ENCODE assay signal across 30 cellular contexts in the genomic region with DNA sequence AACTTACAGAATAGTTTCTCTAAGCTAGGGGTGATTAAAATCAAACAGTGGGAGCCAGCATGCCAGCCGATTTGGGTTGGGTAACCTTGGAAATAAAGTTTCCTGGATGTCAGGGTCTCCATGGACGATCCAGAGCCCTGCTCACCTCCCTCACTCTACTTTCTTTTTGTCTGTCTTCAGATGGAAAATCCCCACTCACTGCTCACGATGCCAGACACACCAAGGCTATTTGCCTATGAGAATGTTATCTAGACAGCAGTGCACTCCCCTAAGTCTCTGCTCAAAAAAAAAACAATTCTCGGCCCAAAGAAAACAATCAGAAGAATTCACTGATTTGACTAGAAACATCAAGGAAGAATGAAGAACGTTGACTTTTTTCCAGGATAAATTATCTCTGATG. TPM values are rescaled to one million over a fixed set of nuclear protein-coding genes. Genes with fewer than 3 reads are reported as not detected.
DNase-seq lines count a peak whose midpoint lies in the region; ATAC-seq and TF ChIP-seq lines count a peak whose summit lies in the region.
"Had no signal": no experiment of that assay in that cellular context is flagged by ENCODE, and none has a peak within 500 bp of the region (broad histone marks: within the 10 kb centered on the region; RNA-seq: fewer than 3 reads in every experiment).

No MANE protein-coding gene starts in this region.

- no peak overlapping the region for H3K4me3 Mint-ChIP-seq in activated B cell treated with CpG ODN at 0.5 μM for 24 hours
- no peak overlapping the region for H3K4me3 Mint-ChIP-seq in central memory CD8-positive, alpha-beta T cell
- H3K4me3 Mint-ChIP-seq in natural killer cell treated with Interleukin-12 subunit alpha and Interleukin-12 subunit beta and Interleukin-15 and Interleukin-18, amount 100 ng/mL, for 72 hours: peak overlapping the region; percentile 82
- H3K4me3 Mint-ChIP-seq: naive B cell, type B pancreatic cell had no signal

- in situ Hi-C loops in GM18951 (cut with MboI; ENCODE audit: low sequenced_read_pairs, unreplicated experiment): no loop called here

- CTCF ChIA-PET in activated B cell treated with CpG ODN at 0.5 μM for 24 hours (lab: Charles Lee): interaction anchor here (1.8 kb wide), 1 partner anchor 15 kb away, joined by 5 read pairs; no protein-coding TSS in a partner anchor

- H3K27me3 Mint-ChIP-seq in activated B cell treated with CpG ODN at 0.5 μM for 24 hours: no peaks in the 10 kb centered on the region
- no peaks in the 10 kb centered on the region for H3K27me3 Mint-ChIP-seq in central memory CD8-positive, alpha-beta T cell
- H3K27me3 Mint-ChIP-seq in natural killer cell treated with Interleukin-12 subunit alpha and Interleukin-12 subunit beta and Interleukin-15 and Interleukin-18, amount 100 ng/mL, for 72 hours: no peaks in the 10 kb centered on the region
- H3K27me3 Mint-ChIP-seq: naive B cell had no signal

- no peak for TF ChIP-seq CTCF in activated B cell treated with CpG ODN at 0.5 μM for 24 hours (IDR thresholded peaks at IDR 0.05)

- peak; percentile 13 for TF ChIP-seq POLR2A in GM18951 (IDR thresholded peaks at IDR 0.05; ENCODE audit: extremely low read depth, insufficient read depth, insufficient read length)

- H3K36me3 Mint-ChIP-seq in activated B cell treated with CpG ODN at 0.5 μM for 24 hours (ENCODE audit: low read depth): peaks cover 58% of the 10 kb centered on the region
- H3K36me3 Mint-ChIP-seq in central memory CD8-positive, alpha-beta T cell (ENCODE audit: insufficient read depth): peaks cover 44% of the 10 kb centered on the region
- peaks cover 60% of the 10 kb centered on the region for H3K36me3 Mint-ChIP-seq in natural killer cell treated with Interleukin-12 subunit alpha and Interleukin-12 subunit beta and Interleukin-15 and Interleukin-18, amount 100 ng/mL, for 72 hours
- H3K36me3 Mint-ChIP-seq: naive B cell, type B pancreatic cell had no signal

- POLR2A ChIA-PET in activated B cell treated with CpG ODN at 0.5 μM for 24 hours (lab: Charles Lee): interaction anchor here (0.6 to 2.1 kb wide), 3 partner anchors 15 to 45 kb away, joined by 3 to 7 read pairs (median 6); no protein-coding TSS in a partner anchor

- peaks cover 51% of the 10 kb centered on the region for H3K4me1 Mint-ChIP-seq in activated B cell treated with CpG ODN at 0.5 μM for 24 hours
- peaks cover 86% of the 10 kb centered on the region for H3K4me1 Mint-ChIP-seq in central memory CD8-positive, alpha-beta T cell
- peaks cover 86% of the 10 kb centered on the region in 2 donors for H3K4me1 Mint-ChIP-seq in natural killer cell treated with Interleukin-12 subunit alpha and Interleukin-12 subunit beta and Interleukin-15 and Interleukin-18, amount 100 ng/mL, for 72 hours (ENCODE audit: low read depth in 2 of 2)

- no peaks in the 10 kb centered on the region for H3K9me3 Mint-ChIP-seq in activated B cell treated with CpG ODN at 0.5 μM for 24 hours
- peaks cover 7% of the 10 kb centered on the region for H3K9me3 Mint-ChIP-seq in central memory CD8-positive, alpha-beta T cell
- H3K9me3 Mint-ChIP-seq in natural killer cell treated with Interleukin-12 subunit alpha and Interleukin-12 subunit beta and Interleukin-15 and Interleukin-18, amount 100 ng/mL, for 72 hours: peaks cover 6% of the 10 kb centered on the region
- H3K9me3 Mint-ChIP-seq: naive B cell, type B pancreatic cell had no signal

- no peak for ATAC-seq in activated B cell treated with CpG ODN at 0.5 μM for 24 hours (ENCODE audit: low read depth)
- ATAC-seq in central memory CD8-positive, alpha-beta T cell (replicated peaks; ENCODE audit: extremely low read depth, poor library complexity, severe bottlenecking): no peak
- no peak for ATAC-seq in natural killer cell treated with Interleukin-12 subunit alpha and Interleukin-12 subunit beta and Interleukin-15 and Interleukin-18, amount 100 ng/mL, for 72 hours
- ATAC-seq: HCT116, psoas muscle had no signal

- DNase-seq in activated B cell treated with CpG ODN at 0.5 μM for 24 hours: no peak
- DNase-seq in central memory CD8-positive, alpha-beta T cell (ENCODE audit: low spot score in 2 of 2): no peak
- no peak for DNase-seq in natural killer cell treated with Interleukin-12 subunit alpha and Interleukin-12 subunit beta and Interleukin-15 and Interleukin-18, amount 100 ng/mL, for 72 hours (ENCODE audit: low spot score)
- no peak for DNase-seq in cortex of kidney (lab: John Stamatoyannopoulos, UW)
- no peak for DNase-seq in UCSD-AML1 (lab: John Stamatoyannopoulos, UW; ENCODE audit: unreplicated experiment)
- no peak for DNase-seq in NCI-H146 (lab: John Stamatoyannopoulos, UW)
- DNase-seq: activated CD4-positive, alpha-beta T cell treated with anti-CD3 and anti-CD28 coated beads for 1 hour; activated gamma-delta T cell; amygdala; effector CD8-positive, alpha-beta T cell; erythroblast; glutamatergic neuron; Kasumi-1; kidney; naive B cell; NCI-H1417 treated with DMSO at 0.1 percent for 48 hours; NCI-H2081 treated with DMSO at 0.1 percent for 48 hours; NCI-H774; occipital lobe; Peyer's patch; psoas muscle; SHP77; sigmoid colon; stimulated activated CD4-positive, alpha-beta T cell treated with anti-CD3 and anti-CD28 coated beads, Interleukin-12 subunit alpha, Interleukin-12 subunit beta, amount 100 ng/mL, for 4 hours; stimulated activated CD4-positive, alpha-beta T cell treated with anti-CD3 and anti-CD28 coated beads, Interleukin-2, amount 100 ng/mL, for 48 hours; substantia nigra had no signal

- intact Hi-C loops in activated B cell treated with CpG ODN at 0.5 μM for 24 hours (cut with micrococcal nuclease): no loop called here

- peak overlapping the region; percentile 9 for H3K27ac Mint-ChIP-seq in activated B cell treated with CpG ODN at 0.5 μM for 24 hours
- H3K27ac Mint-ChIP-seq in central memory CD8-positive, alpha-beta T cell (ENCODE audit: low read depth): peak overlapping the region; percentile 82
- H3K27ac Mint-ChIP-seq in natural killer cell treated with Interleukin-12 subunit alpha and Interleukin-12 subunit beta and Interleukin-15 and Interleukin-18, amount 100 ng/mL, for 72 hours: peak overlapping the region; percentile 93
- H3K27ac Mint-ChIP-seq: type B pancreatic cell had no signal

RNA-seq across cellular contexts. Expression of a gene that starts 13.9 kb away (rescaled TPM):
- total RNA-seq in activated B cell treated with CpG ODN at 0.5 μM for 24 hours: 99.2 and 119 TPM in 2 replicates
- 1,000 to 10,000 TPM in 1 of 2 donors, 100 to 1,000 TPM in 1; 677 to 1,669 TPM for total RNA-seq in natural killer cell treated with Interleukin-12 subunit alpha and Interleukin-12 subunit beta and Interleukin-15 and Interleukin-18, amount 100 ng/mL, for 72 hours
- total RNA-seq: G401, occipital lobe had no signal

RNA-seq across cellular contexts. Expression of a gene that starts 41.3 kb away (rescaled TPM):
- total RNA-seq in activated B cell treated with CpG ODN at 0.5 μM for 24 hours: 200 and 202 TPM in 2 replicates
- total RNA-seq in natural killer cell treated with Interleukin-12 subunit alpha and Interleukin-12 subunit beta and Interleukin-15 and Interleukin-18, amount 100 ng/mL, for 72 hours: 100 to 1,000 TPM; 434 to 816 TPM
- total RNA-seq: G401 had no signal

RNA-seq across cellular contexts. Expression of a gene that starts 43.0 kb away (rescaled TPM):
- 63.6 and 71.6 TPM in 2 replicates for total RNA-seq in activated B cell treated with CpG ODN at 0.5 μM for 24 hours
- total RNA-seq in natural killer cell treated with Interleukin-12 subunit alpha and Interleukin-12 subunit beta and Interleukin-15 and Interleukin-18, amount 100 ng/mL, for 72 hours: 1 to 10 TPM in 1 of 2 donors, under 1 TPM in 1; 0.92 to 1.2 TPM
- total RNA-seq: G401, occipital lobe had no signal

Comparison
In these comparisons a context has a peak if more than half of its experiments do, and no peak if none do; other contexts are left out.
1. H3K27ac Mint-ChIP-seq: peak in every context shown above with its lines; median percentile 93 in natural killer cell treated with Interleukin-12 subunit alpha and Interleukin-12 subunit beta and Interleukin-15 and Interleukin-18, amount 100 ng/mL, for 72 hours; 82 in central memory CD8-positive, alpha-beta T cell; 9 in activated B cell treated with CpG ODN at 0.5 μM for 24 hours.
2. RNA of a gene that starts 43.0 kb away (total RNA-seq): 63.6 to 71.6 TPM in activated B cell treated with CpG ODN at 0.5 μM for 24 hours; 0.92 to 1.2 TPM in natural killer cell treated with Interleukin-12 subunit alpha and Interleukin-12 subunit beta and Interleukin-15 and Interleukin-18, amount 100 ng/mL, for 72 hours; every median in the first group is over 10 times any median in the second.